In the genomic region with DNA sequence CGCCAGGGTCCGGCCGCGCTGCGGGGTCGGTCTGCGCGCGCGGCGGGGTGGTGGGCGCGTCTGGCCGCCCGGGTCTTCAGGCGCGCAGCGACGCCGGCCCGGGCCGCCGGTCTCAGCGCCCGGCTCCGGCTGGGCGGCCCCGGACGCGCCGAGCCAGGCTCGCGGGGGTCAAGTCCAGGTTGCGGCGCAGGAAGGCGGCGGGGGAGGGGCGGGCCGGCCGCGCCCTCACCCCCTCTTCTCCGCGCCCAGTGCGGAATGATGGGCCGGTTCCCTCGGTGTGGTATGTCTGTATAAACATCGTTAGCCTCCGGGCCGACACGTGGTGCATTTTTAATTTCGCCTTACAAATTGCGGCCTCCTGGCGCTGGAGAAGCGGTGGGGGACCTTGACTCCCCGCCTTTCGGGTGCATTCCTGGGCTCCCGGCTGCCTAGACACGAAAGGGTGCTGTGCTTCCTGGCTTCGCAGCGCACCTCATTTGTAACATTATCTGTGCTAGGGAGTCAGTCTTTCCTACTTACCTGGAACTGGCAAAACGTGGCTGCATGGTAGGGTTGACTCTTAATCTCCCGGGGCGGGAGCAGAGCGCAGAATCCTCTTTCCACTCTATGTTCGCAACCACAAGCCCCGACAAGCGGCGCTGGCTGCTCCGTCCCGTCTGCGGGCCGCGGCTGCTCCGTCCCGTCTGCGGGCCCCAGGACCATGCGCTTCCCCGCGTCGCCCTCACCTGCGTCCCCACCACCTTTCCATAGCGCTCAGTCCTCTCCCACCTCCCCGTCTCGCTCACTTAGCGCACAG, we compare ENCODE assay signal across 8 cellular contexts.
DNase-seq lines count a peak whose midpoint lies in the region; ATAC-seq, FAIRE-seq and TF ChIP-seq lines count a peak whose summit lies in the region.

No MANE protein-coding gene starts in this region.

- intact Hi-C loops in CD14-positive monocyte (cut with micrococcal nuclease) = no loop called here

- H3K4me3 ChIP-seq in NT2/D1 (ENCODE audit: insufficient read length, low read depth) = peak overlapping the region; percentile 49
- H3K4me3 ChIP-seq in esophagus (ENCODE audit: low read depth in 1 of 2, low read length in 2 of 2) = peak overlapping the region; percentile 40 to 49

- peak overlapping the region in 1 of 7 donors; percentile 65 for H3K27ac Mint-ChIP-seq in CD14-positive monocyte
- peak overlapping the region; percentile 93 to 99 (median 97) for H3K27ac Mint-ChIP-seq in naive thymus-derived CD8-positive, alpha-beta T cell

- H3K4me3 Mint-ChIP-seq in CD14-positive monocyte = peak overlapping the region; percentile 54 to 75
- peak overlapping the region; percentile 84 to 96 (median 91) for H3K4me3 Mint-ChIP-seq in naive thymus-derived CD8-positive, alpha-beta T cell

- H3K9ac ChIP-seq in NT2/D1 (ENCODE audit: insufficient read length, low read depth) = peak overlapping the region; percentile 61

- H3K27me3 ChIP-seq in NT2/D1 (ENCODE audit: insufficient read depth, insufficient read length) (peaks cover 61% of the 10 kb centered on the region), esophagus (ENCODE audit: control insufficient read depth in 1 of 2, insufficient read depth in 2 of 2, low read length in 2 of 2) (no peaks in the 10 kb centered on the region)

- H3K27ac ChIP-seq in esophagus (ENCODE audit: low read depth in 2 of 2, low read length in 1 of 2) = peak overlapping the region in 1 of 2 donors; percentile 14

- POLR2A ChIA-PET in naive thymus-derived CD8-positive, alpha-beta T cell (lab: Charles Lee) = interaction anchor here (0.9 to 2.0 kb wide), 5 partner anchors 15 to 68 kb away, joined by 3 to 10 read pairs (median 4); no protein-coding TSS in a partner anchor

- no peak for TF ChIP-seq POLR2A in GM12892 (IDR thresholded peaks at IDR 0.05; ENCODE audit: low read depth, low read length)

- peaks cover 14% of the 10 kb centered on the region for H3K4me1 Mint-ChIP-seq in CD14-positive monocyte
- peaks cover 9 to 55% (median 48%) of the 10 kb centered on the region in 4 donors for H3K4me1 Mint-ChIP-seq in naive thymus-derived CD8-positive, alpha-beta T cell

- H3K4me1 ChIP-seq in NT2/D1 (ENCODE audit: insufficient read depth, insufficient read length) (no peaks in the 10 kb centered on the region), esophagus (ENCODE audit: control insufficient read depth in 2 of 2, insufficient read depth in 2 of 2, low read length in 1 of 2) (peaks cover 0 to 3% of the 10 kb centered on the region in 2 donors)

- H3K9me3 Mint-ChIP-seq in CD14-positive monocyte = peaks cover 0 to 21% (median 6%) of the 10 kb centered on the region in 7 donors
- H3K9me3 Mint-ChIP-seq in naive thymus-derived CD8-positive, alpha-beta T cell = peaks cover 0 to 15% (median 0%) of the 10 kb centered on the region in 9 donors

- no peak for FAIRE-seq in GM12892 (lab: Jason Lieb, UNC)

- H3K36me3 Mint-ChIP-seq in CD14-positive monocyte = peaks cover 0 to 5% of the 10 kb centered on the region in 2 donors
- peaks cover 6 to 9% (median 8%) of the 10 kb centered on the region in 3 donors for H3K36me3 Mint-ChIP-seq in naive thymus-derived CD8-positive, alpha-beta T cell

- no peak for TF ChIP-seq CTCF in CD14-positive monocyte (IDR thresholded peaks at IDR 0.05)

- H3K36me3 ChIP-seq in NT2/D1 (ENCODE audit: insufficient read depth, insufficient read length, low read length) (no peaks in the 10 kb centered on the region), esophagus (ENCODE audit: control insufficient read depth in 2 of 2, insufficient read depth in 2 of 2, low read length in 1 of 2) (no peaks in the 10 kb centered on the region)

- H3K9me3 ChIP-seq in NT2/D1 (ENCODE audit: insufficient read depth, low read length) (no peaks in the 10 kb centered on the region), esophagus (ENCODE audit: control insufficient read depth in 2 of 2, insufficient read depth in 1 of 2, low read depth in 1 of 2, low read length in 1 of 2) (no peaks in the 10 kb centered on the region)

- peaks cover 56 to 73% (median 60%) of the 10 kb centered on the region in 3 donors for H3K27me3 Mint-ChIP-seq in CD14-positive monocyte (ENCODE audit: low read depth in 3 of 3)
- peaks cover 8 to 31% (median 17%) of the 10 kb centered on the region in 5 donors for H3K27me3 Mint-ChIP-seq in naive thymus-derived CD8-positive, alpha-beta T cell

- DNase-seq in CD14-positive monocyte (ENCODE audit: low spot score) = no peak
- no peak for DNase-seq in NT2/D1 (ENCODE audit: low read depth, low spot score)
- peak in 3 of 10 donors; percentile 13 to 29 (median 23) for DNase-seq in naive thymus-derived CD8-positive, alpha-beta T cell
- DNase-seq in GM12892 (ENCODE audit: insufficient read length) = no peak

- WGBS in esophagus, 2 donors = 3 to 5% methylated on average over 82 to 85 of the region's 85 CpGs

- ATAC-seq in naive thymus-derived CD8-positive, alpha-beta T cell = peak; percentile 8 to 14
- ATAC-seq in GM18907 (IDR thresholded peaks at IDR 0.05; ENCODE audit: unreplicated experiment) (no peak), GM18517 (IDR thresholded peaks at IDR 0.05; ENCODE audit: unreplicated experiment) (no peak), HG02973 (IDR thresholded peaks at IDR 0.05; ENCODE audit: unreplicated experiment) (no peak)

Comparison
In these comparisons a context has a peak if more than half of its experiments do, and no peak if none do; other contexts are left out.
1. ATAC-seq: peak in naive thymus-derived CD8-positive, alpha-beta T cell (2 of 2); none in GM18907 (single experiment), GM18517 (single experiment) and HG02973 (single experiment).